2 cellular contexts compared by ENCODE assay signal in the genomic region with DNA sequence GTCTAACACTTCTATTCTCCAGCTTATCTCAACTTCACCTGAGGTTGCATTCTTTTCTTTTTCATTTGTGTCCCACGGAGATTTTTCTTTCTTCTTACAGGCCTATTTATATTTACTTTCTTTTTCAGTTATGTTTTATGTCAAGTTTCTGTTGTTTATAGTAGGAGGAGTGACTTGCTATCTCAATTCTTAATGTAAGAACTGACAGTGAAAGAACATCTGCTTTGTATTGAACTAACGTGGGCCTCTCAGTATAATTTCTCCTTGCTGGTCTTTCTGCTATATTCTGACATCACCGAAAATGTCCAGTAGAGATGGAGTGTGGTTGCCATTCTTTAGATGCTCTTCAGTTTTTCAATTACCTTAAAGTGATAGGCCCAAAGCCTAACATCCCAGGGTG.
TF ChIP-seq lines count a peak whose summit lies in the region.

No MANE protein-coding gene starts in this region.

TF ChIP-seq in SK-N-SH treated with all-trans-retinoic acid at 6 μM for 48 hours, 23 proteins besides CTCF, POLR2A, EP300 and RAD21 (continued from another document):
- TF ChIP-seq, protein P1, sequence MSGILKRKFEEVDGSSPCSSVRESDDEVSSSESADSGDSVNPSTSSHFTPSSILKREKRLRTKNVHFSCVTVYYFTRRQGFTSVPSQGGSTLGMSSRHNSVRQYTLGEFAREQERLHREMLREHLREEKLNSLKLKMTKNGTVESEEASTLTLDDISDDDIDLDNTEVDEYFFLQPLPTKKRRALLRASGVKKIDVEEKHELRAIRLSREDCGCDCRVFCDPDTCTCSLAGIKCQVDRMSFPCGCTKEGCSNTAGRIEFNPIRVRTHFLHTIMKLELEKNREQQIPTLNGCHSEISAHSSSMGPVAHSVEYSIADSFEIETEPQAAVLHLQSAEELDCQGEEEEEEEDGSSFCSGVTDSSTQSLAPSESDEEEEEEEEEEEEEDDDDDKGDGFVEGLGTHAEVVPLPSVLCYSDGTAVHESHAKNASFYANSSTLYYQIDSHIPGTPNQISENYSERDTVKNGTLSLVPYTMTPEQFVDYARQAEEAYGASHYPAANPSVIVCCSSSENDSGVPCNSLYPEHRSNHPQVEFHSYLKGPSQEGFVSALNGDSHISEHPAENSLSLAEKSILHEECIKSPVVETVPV (CRISPR knock-in tag; IDR thresholded peaks at IDR 0.05) = no peak
- TF ChIP-seq CSDC2 (CRISPR knock-in tag; IDR thresholded peaks at IDR 0.05) = no peak
- TF ChIP-seq ZNF565 (CRISPR knock-in tag; conservative IDR thresholded peaks at IDR 0.05; ENCODE audit: low read depth) = no peak
- TF ChIP-seq, protein P2, sequence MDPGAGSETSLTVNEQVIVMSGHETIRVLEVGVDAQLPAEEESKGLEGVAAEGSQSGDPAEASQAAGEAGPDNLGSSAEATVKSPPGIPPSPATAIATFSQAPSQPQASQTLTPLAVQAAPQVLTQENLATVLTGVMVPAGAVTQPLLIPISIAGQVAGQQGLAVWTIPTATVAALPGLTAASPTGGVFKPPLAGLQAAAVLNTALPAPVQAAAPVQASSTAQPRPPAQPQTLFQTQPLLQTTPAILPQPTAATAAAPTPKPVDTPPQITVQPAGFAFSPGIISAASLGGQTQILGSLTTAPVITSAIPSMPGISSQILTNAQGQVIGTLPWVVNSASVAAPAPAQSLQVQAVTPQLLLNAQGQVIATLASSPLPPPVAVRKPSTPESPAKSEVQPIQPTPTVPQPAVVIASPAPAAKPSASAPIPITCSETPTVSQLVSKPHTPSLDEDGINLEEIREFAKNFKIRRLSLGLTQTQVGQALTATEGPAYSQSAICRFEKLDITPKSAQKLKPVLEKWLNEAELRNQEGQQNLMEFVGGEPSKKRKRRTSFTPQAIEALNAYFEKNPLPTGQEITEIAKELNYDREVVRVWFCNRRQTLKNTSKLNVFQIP (CRISPR knock-in tag; IDR thresholded peaks at IDR 0.05; ENCODE audit: borderline replicate concordance, low read depth) = no peak
- TF ChIP-seq RARB (CRISPR knock-in tag; IDR thresholded peaks at IDR 0.05) = no peak
- no peak for TF ChIP-seq ZFP3 (CRISPR knock-in tag; IDR thresholded peaks at IDR 0.05)

TF ChIP-seq in SK-N-SH, 30 proteins besides CTCF, POLR2A, EP300 and RAD21 (continued from another document):
- TF ChIP-seq, protein P3, sequence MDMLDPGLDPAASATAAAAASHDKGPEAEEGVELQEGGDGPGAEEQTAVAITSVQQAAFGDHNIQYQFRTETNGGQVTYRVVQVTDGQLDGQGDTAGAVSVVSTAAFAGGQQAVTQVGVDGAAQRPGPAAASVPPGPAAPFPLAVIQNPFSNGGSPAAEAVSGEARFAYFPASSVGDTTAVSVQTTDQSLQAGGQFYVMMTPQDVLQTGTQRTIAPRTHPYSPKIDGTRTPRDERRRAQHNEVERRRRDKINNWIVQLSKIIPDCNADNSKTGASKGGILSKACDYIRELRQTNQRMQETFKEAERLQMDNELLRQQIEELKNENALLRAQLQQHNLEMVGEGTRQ (IDR thresholded peaks at IDR 0.05; ENCODE audit: borderline replicate concordance, low read depth, low read length) = no peak
- TF ChIP-seq, protein P4, sequence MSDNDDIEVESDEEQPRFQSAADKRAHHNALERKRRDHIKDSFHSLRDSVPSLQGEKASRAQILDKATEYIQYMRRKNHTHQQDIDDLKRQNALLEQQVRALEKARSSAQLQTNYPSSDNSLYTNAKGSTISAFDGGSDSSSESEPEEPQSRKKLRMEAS (IDR thresholded peaks at IDR 0.05; ENCODE audit: low read depth) = no peak
